ENCODE assay signal across 7 cellular contexts in the genomic region with DNA sequence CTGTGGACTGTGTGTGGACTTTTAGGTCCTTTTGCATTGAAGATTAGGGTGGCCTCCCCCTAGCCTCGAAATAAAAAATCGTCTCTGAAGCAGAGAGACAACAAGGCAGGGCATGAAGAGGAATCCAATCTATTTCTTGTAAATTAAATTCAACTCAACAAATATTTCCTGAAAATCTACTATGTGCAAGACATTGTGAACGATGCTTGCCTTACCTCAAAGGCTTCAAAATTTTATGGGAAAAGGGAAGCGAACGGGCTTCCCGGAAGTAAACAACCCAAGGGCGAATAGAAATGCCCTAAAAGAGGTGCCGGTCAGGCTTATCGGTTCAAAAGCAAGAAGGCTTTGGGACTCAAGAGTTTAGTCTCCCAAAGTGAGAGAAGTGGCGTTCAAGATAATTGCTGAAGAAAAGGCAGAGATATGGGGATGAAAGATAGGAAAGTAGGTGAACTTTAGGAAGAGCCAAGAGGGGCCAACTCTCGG. TPM values are rescaled to one million over a fixed set of nuclear protein-coding genes. Genes with fewer than 3 reads are reported as not detected.
DNase-seq lines count a peak whose midpoint lies in the region; ATAC-seq and TF ChIP-seq lines count a peak whose summit lies in the region.

No MANE protein-coding gene starts in this region.

- DNase-seq in GM12865 (ENCODE audit: low read depth) (no peak), SK-N-SH (no peak), fibroblast of lung (ENCODE audit: low read depth in 2 of 2) (peak in 1 of 2 donors; percentile 8), prostate gland (ENCODE audit: low spot score) (no peak)
- no peak for DNase-seq in stimulated activated CD4-positive, alpha-beta T cell treated with anti-CD3 and anti-CD28 coated beads, Interleukin-12 subunit alpha, Interleukin-12 subunit beta, amount 100 ng/mL, for 4 hours

- peak overlapping the region; percentile 85 for H3K4me2 ChIP-seq in SK-N-SH
- peak overlapping the region; percentile 98 for H3K4me2 ChIP-seq in fibroblast of lung (ENCODE audit: extremely low read depth, insufficient read depth, low read length)

- H3K79me2 ChIP-seq in SK-N-SH (ENCODE audit: insufficient read depth): peaks cover 61% of the 10 kb centered on the region
- peaks cover 18% of the 10 kb centered on the region for H3K79me2 ChIP-seq in fibroblast of lung (ENCODE audit: control insufficient read depth, insufficient read depth, low read length)

- H3K9ac ChIP-seq in SK-N-SH (peak overlapping the region; percentile 78), fibroblast of lung (ENCODE audit: insufficient read depth, low read length) (peak overlapping the region; percentile 90)

- no peaks in the 10 kb centered on the region for H3K9me3 ChIP-seq in SK-N-SH
- no peaks in the 10 kb centered on the region for H3K9me3 ChIP-seq in fibroblast of lung (ENCODE audit: control insufficient read depth, insufficient read depth, low read depth, low read length)
- no peaks in the 10 kb centered on the region for H3K9me3 ChIP-seq in prostate gland

- H4K20me1 ChIP-seq in SK-N-SH (ENCODE audit: insufficient read depth): no peaks in the 10 kb centered on the region; the same call in 1 of the 2 replicates
- H4K20me1 ChIP-seq in fibroblast of lung (ENCODE audit: control insufficient read depth, extremely low read depth, insufficient read depth, low read length): no peaks in the 10 kb centered on the region

- POLR2A ChIA-PET in SK-N-SH (lab: Yijun Ruan, JAX): no interaction called here

- H3F3A ChIP-seq in SK-N-SH (replicated peaks; ENCODE audit: insufficient read depth): peaks cover 6% of the 10 kb centered on the region

- CTCF ChIA-PET in SK-N-SH (lab: Yijun Ruan, JAX): interaction anchor here (1.4 kb wide), 1 partner anchor 51 kb away, joined by 5 read pairs; no protein-coding TSS in a partner anchor

- H3K4me3 ChIP-seq in GM12865 (ENCODE audit: low read depth, low read length): peak overlapping the region; percentile 89
- H3K4me3 ChIP-seq in SK-N-SH (ENCODE audit: low read depth in 2 of 2, low read length in 1 of 2): peak overlapping the region; percentile 73 to 93
- H3K4me3 ChIP-seq in fibroblast of lung (replicated peaks in 1 of 4; ENCODE audit: control extremely low read depth in 1 of 4, insufficient read depth in 1 of 4, low read depth in 3 of 4, low read length in 4 of 4): peak overlapping the region; percentile 85 to 98 (median 88)
- H3K4me3 ChIP-seq in prostate gland: peak overlapping the region; percentile 42 to 75

- TF ChIP-seq RAD21 in SK-N-SH (IDR thresholded peaks at IDR 0.05; ENCODE audit: low read length): no peak

- TF ChIP-seq CTCF in GM12865 (IDR thresholded peaks at IDR 0.05; ENCODE audit: insufficient read depth, low read depth, low read length, missing control alignments) (no peak), SK-N-SH (IDR thresholded peaks at IDR 0.05) (no peak), fibroblast of lung (conservative IDR thresholded peaks at IDR 0.05 in 1 of 2, IDR thresholded peaks at IDR 0.05 in 1 of 2; ENCODE audit: low read depth in 1 of 2, low read length in 2 of 2) (no peak), prostate gland (IDR thresholded peaks at IDR 0.05) (no peak)

- TF ChIP-seq POLR2A in prostate gland (IDR thresholded peaks at IDR 0.05): no peak

- intact Hi-C loops in prostate gland (cut with DNase I): no loop called here

- H3K27me3 ChIP-seq in SK-N-SH (ENCODE audit: insufficient read depth): no peaks in the 10 kb centered on the region
- H3K27me3 ChIP-seq in fibroblast of lung (ENCODE audit: control insufficient read depth, insufficient read depth, low read length): no peaks in the 10 kb centered on the region
- no peaks in the 10 kb centered on the region for H3K27me3 ChIP-seq in prostate gland (replicated peaks; ENCODE audit: insufficient read depth)

- under 1% methylated on average over 11 of the region's 11 CpGs for WGBS in SK-N-SH (ENCODE audit: low lambda C conversion rate)
- under 1% methylated on average over 11 of the region's 11 CpGs for WGBS in prostate gland

- no peaks in the 10 kb centered on the region for H3K9me2 ChIP-seq in SK-N-SH

- no peaks in the 10 kb centered on the region for H3K36me3 ChIP-seq in SK-N-SH (replicated peaks in 1 of 2; ENCODE audit: control insufficient read depth in 1 of 2, insufficient read depth in 2 of 2, low read length in 1 of 2)
- no peaks in the 10 kb centered on the region for H3K36me3 ChIP-seq in fibroblast of lung (ENCODE audit: control insufficient read depth, insufficient read depth, low read length)
- H3K36me3 ChIP-seq in prostate gland: no peaks in the 10 kb centered on the region

- H3K27ac ChIP-seq in SK-N-SH (ENCODE audit: low read depth in 2 of 2, low read length in 1 of 2) (peak overlapping the region; percentile 75 to 78), fibroblast of lung (ENCODE audit: insufficient read depth, low read length) (peak overlapping the region; percentile 97), prostate gland (peak overlapping the region; percentile 56 to 75)

- ATAC-seq in HG03066 (IDR thresholded peaks at IDR 0.05; ENCODE audit: low read depth, unreplicated experiment): peak; percentile 4
- ATAC-seq in activated CD4-positive, CD25-positive, alpha-beta regulatory T cell treated with anti-CD3 and anti-CD28 coated beads, Interleukin-2, amount 50 U/mL, for 24 hours: no peak

- H3K4me1 ChIP-seq in SK-N-SH (ENCODE audit: control insufficient read depth in 1 of 2, insufficient read depth in 2 of 2, low read depth in 1 of 2, low read length in 1 of 2): peaks cover 6 to 7% of the 10 kb centered on the region in 2 experiments
- H3K4me1 ChIP-seq in fibroblast of lung (ENCODE audit: control insufficient read depth, extremely low read depth, insufficient read depth, low read length): peaks cover 9% of the 10 kb centered on the region
- H3K4me1 ChIP-seq in prostate gland (replicated peaks): no peaks in the 10 kb centered on the region

- H2AFZ ChIP-seq in SK-N-SH (ENCODE audit: low read depth) (peak overlapping the region; percentile 90), fibroblast of lung (ENCODE audit: low read length) (peak overlapping the region; percentile 96)

- no peak for TF ChIP-seq EP300 in SK-N-SH (IDR thresholded peaks at IDR 0.05; ENCODE audit: borderline replicate concordance in 1 of 2, low read depth in 1 of 2, low read length in 1 of 2)

TF ChIP-seq in SK-N-SH, 30 proteins besides CTCF, POLR2A, EP300 and RAD21:
- no peak for TF ChIP-seq RFX5 (IDR thresholded peaks at IDR 0.05; ENCODE audit: low read length)
- peak; percentile 63 for TF ChIP-seq ELF1 (IDR thresholded peaks at IDR 0.05)
- peak; percentile 69 for TF ChIP-seq GABPA (IDR thresholded peaks at IDR 0.05; ENCODE audit: low read depth)

RNA-seq across cellular contexts. Expression of gene KIF24, which starts 0.5 kb away (rescaled TPM):
- polyA plus RNA-seq in SK-N-SH (2012; rRNA removed) (1.2 and 1.4 TPM in 2 replicates), fibroblast of lung (0.94 and 2.4 TPM in 2 replicates)
- 0.54 and 0.93 TPM in 2 replicates for polyA plus RNA-seq in SK-N-SH (2012; cell fraction: cytosol; rRNA removed)
- 2.2 and 3.3 TPM in 2 replicates for polyA plus RNA-seq in SK-N-SH (2012; cell fraction: nucleus; rRNA removed)
- total RNA-seq in fibroblast of lung (0.51 and 1.2 TPM in 2 replicates), prostate gland (1 to 10 TPM; 1.7 to 7.3 TPM)
- polyA plus RNA-seq in fibroblast of lung (2012): 0.71 and 1.7 TPM in 2 replicates
- 1.5 and 6.3 TPM in 2 replicates for polyA minus RNA-seq in fibroblast of lung (ENCODE audit: low replicate concordance)

RNA-seq across cellular contexts. Expression of gene NUDT2, which starts 0.8 kb away (rescaled TPM):
- 47.8 and 65.2 TPM in 2 replicates for polyA plus RNA-seq in SK-N-SH (2012; rRNA removed)
- 56.6 and 57.2 TPM in 2 replicates for polyA plus RNA-seq in SK-N-SH (2012; cell fraction: cytosol; rRNA removed)
- polyA plus RNA-seq in SK-N-SH (2012; cell fraction: nucleus; rRNA removed): 37.6 and 40.3 TPM in 2 replicates
- 21.8 and 47.1 TPM in 2 replicates for total RNA-seq in fibroblast of lung
- 38.6 and 50.8 TPM in 2 replicates for polyA plus RNA-seq in fibroblast of lung
- 30.6 and 41.9 TPM in 2 replicates for polyA plus RNA-seq in fibroblast of lung (2012)
- polyA minus RNA-seq in fibroblast of lung (ENCODE audit: low replicate concordance): 12.3 and 27.4 TPM in 2 replicates
- 10 to 100 TPM; 18.0 to 45.8 TPM for total RNA-seq in prostate gland

RNA-seq across cellular contexts. Expression of gene MYORG, which starts 48.2 kb away (rescaled TPM):
- polyA plus RNA-seq in SK-N-SH (2012; rRNA removed) (0.97 and 1.1 TPM in 2 replicates), fibroblast of lung (0.34 and 0.38 TPM in 2 replicates)
- 1.2 and 1.5 TPM in 2 replicates for polyA plus RNA-seq in SK-N-SH (2012; cell fraction: cytosol; rRNA removed)
- polyA plus RNA-seq in SK-N-SH (2012; cell fraction: nucleus; rRNA removed): 0.92 and 1.2 TPM in 2 replicates
- total RNA-seq in fibroblast of lung (0.26 and 0.83 TPM in 2 replicates), prostate gland (1 to 10 TPM; 3.4 to 9.0 TPM)
- 0.96 and 1.1 TPM in 2 replicates for polyA plus RNA-seq in fibroblast of lung (2012)
- polyA minus RNA-seq in fibroblast of lung (ENCODE audit: low replicate concordance): 1.0 and 1.6 TPM in 2 replicates
